8 cellular contexts compared by ENCODE assay signal in the genomic region with DNA sequence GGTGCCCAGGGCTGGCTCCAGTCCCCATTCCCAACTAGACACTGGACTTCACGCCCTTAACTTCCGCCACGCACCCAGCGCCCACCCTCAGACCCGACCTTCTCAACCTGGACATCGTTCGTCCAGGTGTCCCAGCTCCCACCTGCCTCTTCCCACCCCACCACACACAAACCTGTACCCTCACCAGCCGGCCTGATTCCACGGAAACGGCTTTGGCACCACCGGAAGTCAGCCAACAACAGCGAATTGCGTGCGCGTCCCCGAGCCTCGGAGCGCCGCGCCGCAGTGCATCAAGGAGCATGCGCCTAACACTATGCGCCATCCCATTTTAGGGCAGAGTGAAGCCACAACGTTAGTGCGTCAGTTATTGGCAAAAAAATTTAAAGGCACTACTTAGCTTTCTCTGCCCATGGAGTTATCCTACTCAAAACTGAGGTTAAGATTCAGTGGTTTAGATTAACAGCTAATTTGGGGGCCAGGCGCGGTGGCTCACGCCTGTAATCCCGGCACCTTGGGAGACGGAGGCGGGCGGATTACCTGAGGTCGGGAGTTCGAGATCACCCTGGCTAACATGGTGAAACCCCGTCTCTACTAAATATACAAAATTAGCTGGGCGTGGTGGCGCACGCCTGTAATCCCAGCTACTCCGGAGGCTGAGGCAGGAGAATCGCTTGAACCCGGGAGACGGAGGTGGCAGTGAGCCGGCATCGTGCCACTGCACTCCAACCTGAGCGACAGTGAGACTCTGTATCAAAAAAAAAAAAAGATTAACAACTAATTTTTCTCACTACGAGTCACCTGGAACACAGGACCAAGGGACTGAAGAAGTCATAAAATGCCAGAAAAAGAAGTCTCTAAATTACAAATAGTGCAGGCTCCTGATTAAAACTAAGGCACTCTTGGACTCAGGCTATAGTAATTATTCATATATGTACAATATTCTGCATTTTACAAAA. TPM values are rescaled to one million over a fixed set of nuclear protein-coding genes. Genes with fewer than 3 reads are reported as not detected.
DNase-seq lines count a peak whose midpoint lies in the region; ATAC-seq and TF ChIP-seq lines count a peak whose summit lies in the region.

A gene with protein sequence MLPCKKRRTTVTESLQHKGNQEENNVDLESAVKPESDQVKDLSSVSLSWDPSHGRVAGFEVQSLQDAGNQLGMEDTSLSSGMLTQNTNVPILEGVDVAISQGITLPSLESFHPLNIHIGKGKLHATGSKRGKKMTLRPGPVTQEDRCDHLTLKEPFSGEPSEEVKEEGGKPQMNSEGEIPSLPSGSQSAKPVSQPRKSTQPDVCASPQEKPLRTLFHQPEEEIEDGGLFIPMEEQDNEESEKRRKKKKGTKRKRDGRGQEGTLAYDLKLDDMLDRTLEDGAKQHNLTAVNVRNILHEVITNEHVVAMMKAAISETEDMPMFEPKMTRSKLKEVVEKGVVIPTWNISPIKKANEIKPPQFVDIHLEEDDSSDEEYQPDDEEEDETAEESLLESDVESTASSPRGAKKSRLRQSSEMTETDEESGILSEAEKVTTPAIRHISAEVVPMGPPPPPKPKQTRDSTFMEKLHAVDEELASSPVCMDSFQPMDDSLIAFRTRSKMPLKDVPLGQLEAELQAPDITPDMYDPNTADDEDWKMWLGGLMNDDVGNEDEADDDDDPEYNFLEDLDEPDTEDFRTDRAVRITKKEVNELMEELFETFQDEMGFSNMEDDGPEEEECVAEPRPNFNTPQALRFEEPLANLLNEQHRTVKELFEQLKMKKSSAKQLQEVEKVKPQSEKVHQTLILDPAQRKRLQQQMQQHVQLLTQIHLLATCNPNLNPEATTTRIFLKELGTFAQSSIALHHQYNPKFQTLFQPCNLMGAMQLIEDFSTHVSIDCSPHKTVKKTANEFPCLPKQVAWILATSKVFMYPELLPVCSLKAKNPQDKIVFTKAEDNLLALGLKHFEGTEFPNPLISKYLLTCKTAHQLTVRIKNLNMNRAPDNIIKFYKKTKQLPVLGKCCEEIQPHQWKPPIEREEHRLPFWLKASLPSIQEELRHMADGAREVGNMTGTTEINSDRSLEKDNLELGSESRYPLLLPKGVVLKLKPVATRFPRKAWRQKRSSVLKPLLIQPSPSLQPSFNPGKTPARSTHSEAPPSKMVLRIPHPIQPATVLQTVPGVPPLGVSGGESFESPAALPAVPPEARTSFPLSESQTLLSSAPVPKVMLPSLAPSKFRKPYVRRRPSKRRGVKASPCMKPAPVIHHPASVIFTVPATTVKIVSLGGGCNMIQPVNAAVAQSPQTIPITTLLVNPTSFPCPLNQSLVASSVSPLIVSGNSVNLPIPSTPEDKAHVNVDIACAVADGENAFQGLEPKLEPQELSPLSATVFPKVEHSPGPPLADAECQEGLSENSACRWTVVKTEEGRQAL (N-terminal part only) (minus strand): TSS at position 240 of the 956 bp plus-strand sequence. CDS start 3,434 bp downstream, outside the sequence.

- DNase-seq in AG20443 (ENCODE audit: low spot score) (peak; percentile 98), GM19238 (ENCODE audit: insufficient read length, low spot score) (peak; percentile 89), NCI-H748 (lab: John Stamatoyannopoulos, UW; ENCODE audit: unreplicated experiment) (peak; percentile 96), coronary artery (ENCODE audit: low spot score) (peak; percentile 90), kidney tubule cell (ENCODE audit: low spot score) (peak; percentile 94)
- DNase-seq in activated CD4-positive, alpha-beta T cell treated with anti-CD3 and anti-CD28 coated beads, Interleukin-2, amount 10 ng/mL, durations not matched to agents 7 days and 5 days: peak; percentile 93
- DNase-seq in stimulated activated CD4-positive, alpha-beta T cell treated with anti-CD3 and anti-CD28 coated beads, Interleukin-1b, Interleukin-23, amount 100 ng/mL, for 24 hours (ENCODE audit: low read depth in 4 of 4, low spot score in 1 of 4): peak; percentile 75 to 80 (median 76)

- H3K36me3 Mint-ChIP-seq in activated CD4-positive, alpha-beta T cell treated with anti-CD3 and anti-CD28 coated beads, Interleukin-2, amount 10 ng/mL, durations not matched to agents 7 days and 5 days (ENCODE audit: low read depth): peaks cover 30% of the 10 kb centered on the region

- CTCF ChIA-PET in activated CD4-positive, alpha-beta T cell treated with anti-CD3 and anti-CD28 coated beads, Interleukin-2, amount 10 ng/mL, durations not matched to agents 7 days and 5 days (lab: Charles Lee): interaction anchor here (0.8 to 1.4 kb wide), 3 partner anchors 9 to 20 kb away, joined by 3 to 7 read pairs (median 3); no protein-coding TSS in a partner anchor

- peak within 1 kb of the TSS; percentile 98 for H3K27ac Mint-ChIP-seq in activated CD4-positive, alpha-beta T cell treated with anti-CD3 and anti-CD28 coated beads, Interleukin-2, amount 10 ng/mL, durations not matched to agents 7 days and 5 days

- H3K4me1 Mint-ChIP-seq in activated CD4-positive, alpha-beta T cell treated with anti-CD3 and anti-CD28 coated beads, Interleukin-2, amount 10 ng/mL, durations not matched to agents 7 days and 5 days: peaks cover 68% of the 10 kb centered on the region

- H3K9me3 Mint-ChIP-seq in activated CD4-positive, alpha-beta T cell treated with anti-CD3 and anti-CD28 coated beads, Interleukin-2, amount 10 ng/mL, durations not matched to agents 7 days and 5 days: no peaks in the 10 kb centered on the region

- peak within 1 kb of the TSS; percentile 99 for H3K4me3 Mint-ChIP-seq in activated CD4-positive, alpha-beta T cell treated with anti-CD3 and anti-CD28 coated beads, Interleukin-2, amount 10 ng/mL, durations not matched to agents 7 days and 5 days

- TF ChIP-seq CTCF in coronary artery (IDR thresholded peaks at IDR 0.05): no peak

- H3K4me3 ChIP-seq in coronary artery: peak within 1 kb of the TSS; percentile 83

- POLR2A ChIA-PET in activated CD4-positive, alpha-beta T cell treated with anti-CD3 and anti-CD28 coated beads, Interleukin-2, amount 10 ng/mL, durations not matched to agents 7 days and 5 days (lab: Charles Lee): no interaction called here

- H3K27ac ChIP-seq in coronary artery: peak within 1 kb of the TSS; percentile 87 to 93

- ATAC-seq in HG03521 (IDR thresholded peaks at IDR 0.05; ENCODE audit: unreplicated experiment): peak; percentile 48

- H3K27me3 Mint-ChIP-seq in activated CD4-positive, alpha-beta T cell treated with anti-CD3 and anti-CD28 coated beads, Interleukin-2, amount 10 ng/mL, durations not matched to agents 7 days and 5 days: no peaks in the 10 kb centered on the region

RNA-seq across cellular contexts. Expression of the gene that starts here (rescaled TPM):
- total RNA-seq in activated CD4-positive, alpha-beta T cell treated with anti-CD3 and anti-CD28 coated beads, Interleukin-2, amount 10 ng/mL, durations not matched to agents 7 days and 5 days: 10 to 100 TPM; 72.3 to 77.0 TPM

Comparison
In these comparisons a context has a peak if more than half of its experiments do, and no peak if none do; other contexts are left out.
1. Peak in every context shown above with its lines: DNase-seq, ATAC-seq, H3K4me3 ChIP-seq and H3K27ac ChIP-seq.